Comparison of ENCODE assay signal across 8 cellular contexts in the genomic region with DNA sequence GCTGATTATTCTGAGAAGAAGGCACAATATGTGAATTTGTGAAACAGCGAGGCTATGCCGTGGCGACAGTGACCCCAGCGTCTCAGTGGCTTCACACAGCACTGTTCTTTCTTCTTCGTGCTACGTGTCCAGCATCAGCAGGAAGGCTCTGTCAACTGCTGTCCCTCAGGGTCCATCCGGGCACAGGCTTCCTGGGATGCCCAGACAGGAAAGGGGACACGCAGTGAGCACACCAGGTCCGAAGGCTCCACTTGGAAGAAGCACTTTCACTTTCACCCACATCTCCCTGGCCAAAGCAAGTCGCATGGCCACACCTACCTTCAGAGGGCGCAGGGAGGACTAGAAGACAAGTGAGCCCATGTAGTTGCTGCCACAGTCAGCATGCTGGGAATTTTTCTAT. TPM values are rescaled to one million over a fixed set of nuclear protein-coding genes. Genes with fewer than 3 reads are reported as not detected.
DNase-seq lines count a peak whose midpoint lies in the region; ATAC-seq and TF ChIP-seq lines count a peak whose summit lies in the region.

No MANE protein-coding gene starts in this region.

- H3K27me3 ChIP-seq in endodermal cell (ENCODE audit: control insufficient read depth, insufficient read depth, low read length, poor library complexity, severe bottlenecking) (no peaks in the 10 kb centered on the region), rectal smooth muscle tissue (ENCODE audit: control insufficient read depth, insufficient read depth, low read length) (no peaks in the 10 kb centered on the region)

- H3K9ac ChIP-seq in endodermal cell (ENCODE audit: extremely low read depth, low read length, poor library complexity, severe bottlenecking) (no peak overlapping the region), rectal smooth muscle tissue (ENCODE audit: low read length) (no peak overlapping the region)

- POLR2A ChIA-PET in T-cell (lab: Charles Lee): interaction anchor here in 1 of 2 donors (0.5 kb wide), 1 partner anchor 441 kb away, joined by 3 read pairs; no protein-coding TSS in a partner anchor

- DNase-seq in Right ventricle myocardium inferior (ENCODE audit: missing footprints): no peak
- no peak for DNase-seq in cardiac septum (ENCODE audit: low spot score)
- DNase-seq in T-cell: peak in 24 of 34 experiments; percentile 7 to 46 (median 18)
- peak; percentile 51 for DNase-seq in endodermal cell
- DNase-seq in AG08396 (ENCODE audit: low spot score): no peak
- DNase-seq in NCI-H1105 (lab: John Stamatoyannopoulos, UW): no peak

- H3K27ac ChIP-seq in KOPT-K1 (ENCODE audit: low read depth, low read length, poor library complexity, severe bottlenecking) (peak overlapping the region; percentile 58), endodermal cell (ENCODE audit: low read depth, low read length) (no peak overlapping the region), rectal smooth muscle tissue (ENCODE audit: low read depth, low read length) (peak overlapping the region; percentile 25)

- H3K27ac Mint-ChIP-seq in T-cell (peak overlapping the region; percentile 58 to 92), endodermal cell (no peak overlapping the region)

- H3K9me3 Mint-ChIP-seq in T-cell (no peaks in the 10 kb centered on the region), endodermal cell (no peaks in the 10 kb centered on the region)

- no peaks in the 10 kb centered on the region for H3K36me3 ChIP-seq in KOPT-K1 (ENCODE audit: insufficient read depth, low read length)
- no peaks in the 10 kb centered on the region for H3K36me3 ChIP-seq in endodermal cell (ENCODE audit: control insufficient read depth, insufficient read depth, low read length)
- no peaks in the 10 kb centered on the region for H3K36me3 ChIP-seq in rectal smooth muscle tissue (ENCODE audit: control insufficient read depth, insufficient read depth, low read length)

- H3K4me3 Mint-ChIP-seq in T-cell (peak overlapping the region; percentile 88 to 91 (median 89)), endodermal cell (no peak overlapping the region)

- peaks cover 20% of the 10 kb centered on the region for H3K4me1 ChIP-seq in endodermal cell (ENCODE audit: control insufficient read depth, insufficient read depth, low read length)
- H3K4me1 ChIP-seq in rectal smooth muscle tissue (ENCODE audit: control insufficient read depth, insufficient read depth, low read length): peaks cover 6% of the 10 kb centered on the region

- H3K4me3 ChIP-seq in endodermal cell (ENCODE audit: low read length) (no peak overlapping the region), rectal smooth muscle tissue (ENCODE audit: low read length) (peak overlapping the region; percentile 70)

- CTCF ChIA-PET in T-cell (lab: Charles Lee): interaction anchor here (0.9 to 1.0 kb wide), 2 partner anchors 85 to 204 kb away, joined by 3 read pairs; no protein-coding TSS in a partner anchor

- 79 to 95% methylated on average over 3 to 11 of the region's 11 CpGs for WGBS in endodermal cell (ENCODE audit: insufficient coverage in 1 of 2, insufficient read length in 1 of 2), 2 experiments

- H3K27me3 Mint-ChIP-seq in T-cell (peaks cover 0 to under 1% of the 10 kb centered on the region in 2 donors), endodermal cell (ENCODE audit: insufficient read depth) (peaks cover 33% of the 10 kb centered on the region)

- H3K4me1 Mint-ChIP-seq in T-cell: peaks cover 10 to 22% (median 15%) of the 10 kb centered on the region in 3 donors
- peaks cover 14% of the 10 kb centered on the region for H3K4me1 Mint-ChIP-seq in endodermal cell

- intact Hi-C loops in Right ventricle myocardium inferior (cut with DNase I): loop anchor here (5.0 to 10.0 kb wide), 5 partner anchors 46 to 509 kb away; a partner anchor contains a TSS
- intact Hi-C loops in cardiac septum (cut with DNase I): no loop called here

- no peaks in the 10 kb centered on the region for H3K36me3 Mint-ChIP-seq in T-cell
- no peaks in the 10 kb centered on the region for H3K36me3 Mint-ChIP-seq in endodermal cell (ENCODE audit: low read depth)

- peaks cover 17% of the 10 kb centered on the region for H3K9me3 ChIP-seq in KOPT-K1 (ENCODE audit: insufficient read depth, low read length, poor library complexity, severe bottlenecking)
- no peaks in the 10 kb centered on the region for H3K9me3 ChIP-seq in endodermal cell (ENCODE audit: control insufficient read depth, low read length)

- no peak for TF ChIP-seq CTCF in endodermal cell (conservative IDR thresholded peaks at IDR 0.05)

- ATAC-seq in Right ventricle myocardium inferior: peak; percentile 54
- ATAC-seq in T-cell (replicated peaks in 1 of 4): peak; percentile 55 to 87 (median 82)

RNA-seq across cellular contexts. Expression of a gene that starts 47.3 kb away (rescaled TPM):
- total RNA-seq in Right ventricle myocardium inferior: 71.5 TPM
- 33.7 TPM for total RNA-seq in cardiac septum
- total RNA-seq in T-cell: 10 to 100 TPM; 32.8 to 44.1 (median 36.5) TPM
- total RNA-seq in endodermal cell: 10 to 100 TPM; 12.2 to 13.3 TPM
- 18.3 TPM for polyA plus RNA-seq in endodermal cell (2013, experiment 1 of 2)
- polyA plus RNA-seq in endodermal cell (2013, experiment 2 of 2): 14.7 TPM

RNA-seq across cellular contexts. Expression of a gene that starts 49.0 kb away (rescaled TPM):
- total RNA-seq in Right ventricle myocardium inferior (23.1 TPM), cardiac septum (13.3 TPM), T-cell (10 to 100 TPM; 26.5 to 31.3 (median 28.2) TPM), endodermal cell (1 to 10 TPM; 1.1 to 1.7 TPM)
- polyA plus RNA-seq in endodermal cell (2013, experiment 1 of 2): 15.0 TPM
- polyA plus RNA-seq in endodermal cell (2013, experiment 2 of 2): 14.4 TPM

Comparison
In these comparisons a context has a peak if more than half of its experiments do, and no peak if none do; other contexts are left out.
1. DNase-seq: peak in T-cell (24 of 34) and endodermal cell (single experiment); none in Right ventricle myocardium inferior (single experiment), cardiac septum (single experiment), AG08396 (single experiment) and NCI-H1105 (single experiment).